Comparison of ENCODE assay signal across 8 cellular contexts in genomic region chr9:98848450-98849149, GRCh38. TPM values are rescaled to one million over a fixed set of nuclear protein-coding genes. Genes with fewer than 3 reads are reported as not detected.
A peak's percentile ranks its signal among the peaks of the same experiment; 100 is the strongest.
DNase-seq lines count a peak whose midpoint lies in the region; ATAC-seq and TF ChIP-seq lines count a peak whose summit lies in the region.

No MANE protein-coding gene starts in this region.

- H3K27me3 ChIP-seq in dorsolateral prefrontal cortex (no peaks in the 10 kb centered on the region), lower lobe of right lung (ENCODE audit: low read depth) (no peaks in the 10 kb centered on the region)

- H3K27ac ChIP-seq in dorsolateral prefrontal cortex (peak overlapping the region in 13 of 59 donors; percentile 1 to 69 (median 33)), lower lobe of right lung (no peak overlapping the region)

- peaks cover 6% of the 10 kb centered on the region for H3K36me3 ChIP-seq in lower lobe of right lung

- H3K9me3 ChIP-seq in lower lobe of right lung, result no peaks in the 10 kb centered on the region

- TF ChIP-seq CTCF in AG09309 (IDR thresholded peaks at IDR 0.05; ENCODE audit: control insufficient read depth, insufficient read depth, low read depth, low read length, missing control alignments) (peak; percentile 97), dorsolateral prefrontal cortex (IDR thresholded peaks at IDR 0.05 in 54 of 56, conservative IDR thresholded peaks at IDR 0.05 in 2 of 56; ENCODE audit: low read depth in 1 of 56, partially characterized antibody in 56 of 56) (peak; percentile 80 to 99 (median 93)), lower lobe of right lung (IDR thresholded peaks at IDR 0.05) (peak; percentile 96)

- peak; percentile 84 for ATAC-seq in GM18870 (IDR thresholded peaks at IDR 0.05; ENCODE audit: unreplicated experiment)
- ATAC-seq in HG03342 (IDR thresholded peaks at IDR 0.05; ENCODE audit: unreplicated experiment), result peak; percentile 95
- peak; percentile 96 to 98 for ATAC-seq in lower lobe of right lung

- intact Hi-C loops in dorsolateral prefrontal cortex (cut with DNase I) (loop anchor here (1.0 to 5.0 kb wide), 4 partner anchors 41 to 292 kb away; partner anchors contain the start of gene GALNT12 (in 1 of the 2)), lower lobe of right lung (cut with DNase I) (no loop called here)

- no peaks in the 10 kb centered on the region for H3K4me1 ChIP-seq in lower lobe of right lung

- H3K4me3 ChIP-seq in AG09309 (ENCODE audit: control insufficient read depth, low read depth, low read length) (peak overlapping the region; percentile 13), dorsolateral prefrontal cortex (peak overlapping the region in 57 of 59 donors; percentile 2 to 60 (median 39)), lower lobe of right lung (peak overlapping the region; percentile 28)

- peak; percentile 67 for DNase-seq in AG09309 (ENCODE audit: low read depth)
- DNase-seq in NCI-H526 (lab: John Stamatoyannopoulos, UW), result peak; percentile 91 to 93
- peak; percentile 66 to 69 for DNase-seq in activated CD4-positive, alpha-beta T cell treated with anti-CD3 and anti-CD28 coated beads, Interleukin-2, amount 50 U/mL, for 4 hours
- peak; percentile 90 to 95 (median 92) for DNase-seq in dorsolateral prefrontal cortex
- peak; percentile 91 for DNase-seq in lower lobe of right lung
- peak; percentile 78 to 81 for DNase-seq in stimulated activated CD4-positive, alpha-beta T cell treated with anti-CD3 and anti-CD28 coated beads, Interleukin-4, amount 100 ng/mL, for 48 hours (ENCODE audit: low read depth in 2 of 2)

RNA-seq across cellular contexts. Expression of gene GALNT12, which starts 41.1 kb away (rescaled TPM):
- total RNA-seq in dorsolateral prefrontal cortex (1 to 10 TPM; 1.6 to 9.7 (median 3.9) TPM), lower lobe of right lung (23.2 TPM)

RNA-seq across cellular contexts. Expression of gene ANKS6, which starts 52.2 kb away (rescaled TPM):
- total RNA-seq in dorsolateral prefrontal cortex (10 to 100 TPM; 21.8 to 47.3 (median 33.7) TPM), lower lobe of right lung (16.5 TPM)
